Comparison of ENCODE assay signal across 18 cellular contexts in genomic region chr18:23223641-23224040, GRCh38.
DNase-seq lines count a peak whose midpoint lies in the region; ATAC-seq and TF ChIP-seq lines count a peak whose summit lies in the region.
"Had no signal": no experiment of that assay in that cellular context is flagged by ENCODE, and none has a peak within 500 bp of the region (broad histone marks: within the 10 kb centered on the region; RNA-seq: fewer than 3 reads in every experiment).

No MANE protein-coding gene starts in this region.

- H3K9me2 ChIP-seq in SK-N-SH, result no peaks in the 10 kb centered on the region

- H3K36me3 Mint-ChIP-seq in nephron (ENCODE audit: low read depth), result peaks cover 13% of the 10 kb centered on the region

- no peak overlapping the region for H3K4me2 ChIP-seq in SK-N-SH
- peak overlapping the region; percentile 50; the same call in 1 of the 2 replicates for H3K4me2 ChIP-seq in KMS-11

- H3K4me3 ChIP-seq in SK-N-SH (ENCODE audit: low read depth in 2 of 2, low read length in 1 of 2) (no peak overlapping the region), KMS-11 (IDR thresholded peaks at IDR 0.05; ENCODE audit: insufficient read depth, low read depth, low read length) (no peak overlapping the region), A673 (ENCODE audit: low read depth, low read length, poor library complexity, severe bottlenecking) (no peak overlapping the region)
- H3K4me3 ChIP-seq: GM23248 had no signal

- BruUV-seq in A673 (replicated peaks; lab: Mats Ljungman, UMichigan), result no TSS peak

- H3K4me1 ChIP-seq in SK-N-SH (ENCODE audit: control insufficient read depth in 1 of 2, insufficient read depth in 2 of 2, low read depth in 1 of 2, low read length in 1 of 2), result peaks cover 23 to 37% of the 10 kb centered on the region in 2 experiments
- H3K4me1 ChIP-seq in KMS-11 (ENCODE audit: low read depth, poor library complexity, severe bottlenecking), result peaks cover 98% of the 10 kb centered on the region
- H3K4me1 ChIP-seq in A673 (ENCODE audit: insufficient read depth, low read length, poor library complexity, severe bottlenecking), result peaks cover 22% of the 10 kb centered on the region

- intact Hi-C loops in A673 (cut with micrococcal nuclease; ENCODE audit: unreplicated experiment), result no loop called here

- 87% methylated on average over 4 of the region's 4 CpGs for WGBS in SK-N-SH (ENCODE audit: low lambda C conversion rate)

- no peaks in the 10 kb centered on the region for H4K20me1 ChIP-seq in SK-N-SH (ENCODE audit: insufficient read depth)
- no peaks in the 10 kb centered on the region for H4K20me1 ChIP-seq in KMS-11 (ENCODE audit: insufficient read depth)

- TF ChIP-seq CTCF in SK-N-SH (IDR thresholded peaks at IDR 0.05), result no peak
- no peak for TF ChIP-seq CTCF in KMS-11 (conservative IDR thresholded peaks at IDR 0.05; ENCODE audit: low read depth, low read length)
- no peak for TF ChIP-seq CTCF in nephron (IDR thresholded peaks at IDR 0.05; ENCODE audit: unreplicated experiment in 3 of 3)
- no peak for TF ChIP-seq CTCF in A673 (conservative IDR thresholded peaks at IDR 0.05; ENCODE audit: low read depth, low read length)

- peaks cover 6% of the 10 kb centered on the region for H3K9me3 Mint-ChIP-seq in nephron
- H3K9me3 Mint-ChIP-seq: CD4-positive, alpha-beta T cell had no signal

- peak overlapping the region in 2 of 3 experiments; percentile 59 to 94 for H3K27ac Mint-ChIP-seq in nephron
- H3K27ac Mint-ChIP-seq: B cell; CD4-positive, alpha-beta T cell had no signal

- POLR2A ChIA-PET in SK-N-SH (lab: Yijun Ruan, JAX) (interaction anchor here (1.2 to 1.3 kb wide), 2 partner anchors 9 to 37 kb away, joined by 3 to 4 read pairs; no protein-coding TSS in a partner anchor), A673 (lab: Charles Lee; ENCODE audit: low non-redundant PET) (no interaction called here)

- no peaks in the 10 kb centered on the region for H3K36me3 ChIP-seq in SK-N-SH (replicated peaks in 1 of 2; ENCODE audit: control insufficient read depth in 1 of 2, insufficient read depth in 2 of 2, low read length in 1 of 2)
- no peaks in the 10 kb centered on the region for H3K36me3 ChIP-seq in KMS-11 (ENCODE audit: insufficient read depth)
- H3K36me3 ChIP-seq in A673 (ENCODE audit: insufficient read depth, low read length, poor library complexity, severe bottlenecking), result no peaks in the 10 kb centered on the region

- H3K27me3 ChIP-seq in SK-N-SH (ENCODE audit: insufficient read depth), result no peaks in the 10 kb centered on the region
- no peaks in the 10 kb centered on the region for H3K27me3 ChIP-seq in KMS-11 (ENCODE audit: insufficient read depth, low read depth)
- H3K27me3 ChIP-seq in A673 (replicated peaks; ENCODE audit: insufficient read depth, low read depth, low read length, poor library complexity), result peaks cover 3% of the 10 kb centered on the region

- CTCF ChIA-PET in SK-N-SH (lab: Yijun Ruan, JAX) (interaction anchor here (0.7 to 1.5 kb wide), 3 partner anchors 92 to 186 kb away, joined by 4 to 6 read pairs (median 4); no protein-coding TSS in a partner anchor), A673 (lab: Charles Lee) (interaction anchor here (0.7 kb wide), 1 partner anchor 8 kb away, joined by 5 read pairs; no protein-coding TSS in a partner anchor)

- no peak for TF ChIP-seq RAD21 in SK-N-SH (IDR thresholded peaks at IDR 0.05; ENCODE audit: low read length)

- H3K27ac ChIP-seq in SK-N-SH (ENCODE audit: low read depth in 2 of 2, low read length in 1 of 2) (no peak overlapping the region), KMS-11 (peak overlapping the region; percentile 89; the same call in 1 of the 2 replicates), caudate nucleus (ENCODE audit: low read depth, low read length) (no peak overlapping the region), A673 (ENCODE audit: low read depth, low read length, poor library complexity, severe bottlenecking) (no peak overlapping the region)
- H3K27ac ChIP-seq: GM23248 had no signal

- H3K79me2 ChIP-seq in SK-N-SH (ENCODE audit: insufficient read depth) (no peaks in the 10 kb centered on the region), KMS-11 (ENCODE audit: insufficient read depth, low read depth) (no peaks in the 10 kb centered on the region; the same call in 1 of the 2 replicates)

- no peak overlapping the region for H3K9ac ChIP-seq in SK-N-SH
- no peak overlapping the region for H3K9ac ChIP-seq in KMS-11
- H3K9ac ChIP-seq: GM23248 had no signal

- H3K4me1 Mint-ChIP-seq in nephron, result peaks cover 47% of the 10 kb centered on the region

- H3K9me3 ChIP-seq in SK-N-SH (no peaks in the 10 kb centered on the region), A673 (ENCODE audit: low read depth, low read length, poor library complexity, severe bottlenecking) (no peaks in the 10 kb centered on the region)

- DNase-seq in SK-N-SH, result no peak
- DNase-seq in RPMI8226, result peak; percentile 19
- DNase-seq in caudate nucleus (lab: John Stamatoyannopoulos, UW), result no peak
- DNase-seq in A673 (ENCODE audit: low spot score), result no peak
- DNase-seq in activated CD8-positive, alpha-beta memory T cell treated with anti-CD3 and anti-CD28 coated beads for 24 hours, result no peak
- DNase-seq: 8988T; ACHN; CD4-positive, alpha-beta T cell; COR-L47; DMS153; DMS79 treated with DMSO at 0.1 percent for 48 hours; GDM1; GM23248 had no signal

- TF ChIP-seq EP300 in SK-N-SH (IDR thresholded peaks at IDR 0.05; ENCODE audit: borderline replicate concordance in 1 of 2, low read depth in 1 of 2, low read length in 1 of 2), result no peak

- H3K4me3 Mint-ChIP-seq in nephron, result no peak overlapping the region
- H3K4me3 Mint-ChIP-seq: CD4-positive, alpha-beta T cell had no signal

- peaks cover 18% of the 10 kb centered on the region for H3F3A ChIP-seq in SK-N-SH (replicated peaks; ENCODE audit: insufficient read depth)

- no peak for ATAC-seq in SK-N-SH treated with all-trans-retinoic acid at 6 μM for 48 hours
- ATAC-seq: HCT116 had no signal

- H3K27me3 Mint-ChIP-seq in nephron (ENCODE audit: low read depth), result no peaks in the 10 kb centered on the region
- H3K27me3 Mint-ChIP-seq: CD4-positive, alpha-beta T cell had no signal

- H2AFZ ChIP-seq in SK-N-SH (ENCODE audit: low read depth) (no peak overlapping the region), KMS-11 (ENCODE audit: low read depth) (no peak overlapping the region)
- H2AFZ ChIP-seq: GM23248 had no signal

TF ChIP-seq in SK-N-SH, 30 proteins besides CTCF, POLR2A, EP300 and RAD21:
- TF ChIP-seq TEAD4 (IDR thresholded peaks at IDR 0.05; ENCODE audit: borderline replicate concordance, insufficient read depth), result no peak
- no peak for TF ChIP-seq JUND (IDR thresholded peaks at IDR 0.05)
- peak; percentile 67; the same call in 1 of the 2 replicates for TF ChIP-seq MXI1 (IDR thresholded peaks at IDR 0.05; ENCODE audit: low read depth, low read length)

TF ChIP-seq in SK-N-SH treated with all-trans-retinoic acid at 6 μM for 48 hours, 23 proteins besides CTCF, POLR2A, EP300 and RAD21 (continues in another document):
- TF ChIP-seq TCF4 (CRISPR knock-in tag; IDR thresholded peaks at IDR 0.05; ENCODE audit: borderline replicate concordance) (no peak), ESRRG (CRISPR knock-in tag; IDR thresholded peaks at IDR 0.05) (no peak), PATZ1 (CRISPR knock-in tag; IDR thresholded peaks at IDR 0.05; ENCODE audit: borderline replicate concordance) (no peak), ZC3H10 (CRISPR knock-in tag; IDR thresholded peaks at IDR 0.05) (no peak), CSDC2 (CRISPR knock-in tag; IDR thresholded peaks at IDR 0.05) (no peak), ZFP3 (CRISPR knock-in tag; IDR thresholded peaks at IDR 0.05) (no peak), ZNF8 (CRISPR knock-in tag; IDR thresholded peaks at IDR 0.05) (no peak), ZNF565 (CRISPR knock-in tag; conservative IDR thresholded peaks at IDR 0.05; ENCODE audit: low read depth) (no peak), BACH2 (CRISPR knock-in tag; IDR thresholded peaks at IDR 0.05; ENCODE audit: borderline replicate concordance) (no peak), ARNTL (CRISPR knock-in tag; IDR thresholded peaks at IDR 0.05; ENCODE audit: borderline replicate concordance, low read depth) (no peak)
- TF ChIP-seq, protein P1, sequence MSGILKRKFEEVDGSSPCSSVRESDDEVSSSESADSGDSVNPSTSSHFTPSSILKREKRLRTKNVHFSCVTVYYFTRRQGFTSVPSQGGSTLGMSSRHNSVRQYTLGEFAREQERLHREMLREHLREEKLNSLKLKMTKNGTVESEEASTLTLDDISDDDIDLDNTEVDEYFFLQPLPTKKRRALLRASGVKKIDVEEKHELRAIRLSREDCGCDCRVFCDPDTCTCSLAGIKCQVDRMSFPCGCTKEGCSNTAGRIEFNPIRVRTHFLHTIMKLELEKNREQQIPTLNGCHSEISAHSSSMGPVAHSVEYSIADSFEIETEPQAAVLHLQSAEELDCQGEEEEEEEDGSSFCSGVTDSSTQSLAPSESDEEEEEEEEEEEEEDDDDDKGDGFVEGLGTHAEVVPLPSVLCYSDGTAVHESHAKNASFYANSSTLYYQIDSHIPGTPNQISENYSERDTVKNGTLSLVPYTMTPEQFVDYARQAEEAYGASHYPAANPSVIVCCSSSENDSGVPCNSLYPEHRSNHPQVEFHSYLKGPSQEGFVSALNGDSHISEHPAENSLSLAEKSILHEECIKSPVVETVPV (CRISPR knock-in tag; IDR thresholded peaks at IDR 0.05), result no peak
